28 cellular contexts compared by ENCODE assay signal in genomic region chr3:129009266-129009665, GRCh38. TPM values are rescaled to one million over a fixed set of nuclear protein-coding genes. Genes with fewer than 3 reads are reported as not detected.
"Had no signal": no experiment of that assay in that cellular context is flagged by ENCODE, and none has a peak within 500 bp of the region (broad histone marks: within the 10 kb centered on the region; RNA-seq: fewer than 3 reads in every experiment).

No MANE protein-coding gene starts in this region.

- H3K36me3 Mint-ChIP-seq: natural killer cell had no signal

- ATAC-seq: foreskin keratinocyte, gastroesophageal sphincter, heart left ventricle, left cardiac atrium, left lung, lower lobe of right lung, natural killer cell, pancreas, sciatic nerve had no signal

- H3K4me3 Mint-ChIP-seq: natural killer cell had no signal

- DNase-seq: cerebellar nuclear complex; effector CD4-positive, alpha-beta T cell; foreskin keratinocyte; left cardiac atrium; left lung; lower lobe of right lung; natural killer cell; pancreas; stimulated activated CD4-positive, alpha-beta T cell treated with anti-CD3 and anti-CD28 coated beads, Interleukin-12 subunit alpha, Interleukin-12 subunit beta, amount 100 ng/mL, for 4 hours; stimulated activated CD4-positive, alpha-beta T cell treated with anti-CD3 and anti-CD28 coated beads, Interleukin-1b, Interleukin-23, amount 100 ng/mL, for 48 hours; stimulated activated CD4-positive, alpha-beta T cell treated with anti-CD3 and anti-CD28 coated beads, Interleukin-4, amount 100 ng/mL, for 1 hour; stimulated activated CD8-positive, alpha-beta memory T cell treated with anti-CD3 and anti-CD28 coated beads, Interleukin-4, amount 100 ng/mL, for 48 hours; stimulated activated naive CD4-positive, alpha-beta T cell; transverse colon had no signal

- H3K27ac Mint-ChIP-seq: natural killer cell had no signal

- H3K9me3 Mint-ChIP-seq: natural killer cell had no signal

RNA-seq across cellular contexts. Expression of gene EFCC1, which starts 8.2 kb away (rescaled TPM):
- total RNA-seq: cardiac muscle cell, epithelial cell of proximal tubule, fibroblast of lung, foreskin keratinocyte, kidney epithelial cell, smooth muscle cell had no signal

RNA-seq across cellular contexts. Expression of gene CFAP92, which starts 15.4 kb away (rescaled TPM):
- total RNA-seq: epithelial cell of proximal tubule, fibroblast of lung had no signal

RNA-seq across cellular contexts. Expression of gene GP9, which starts 51.3 kb away (rescaled TPM):
- total RNA-seq: cardiac muscle cell, endothelial cell of umbilical vein, epithelial cell of proximal tubule, fibroblast of lung, foreskin keratinocyte, gastroesophageal sphincter, heart left ventricle, hepatocyte, kidney epithelial cell, mesenteric fat pad, myocyte, omental fat pad, pancreas, smooth muscle cell, thoracic aorta had no signal
